ENCODE assay signal across 21 cellular contexts in the genomic region with DNA sequence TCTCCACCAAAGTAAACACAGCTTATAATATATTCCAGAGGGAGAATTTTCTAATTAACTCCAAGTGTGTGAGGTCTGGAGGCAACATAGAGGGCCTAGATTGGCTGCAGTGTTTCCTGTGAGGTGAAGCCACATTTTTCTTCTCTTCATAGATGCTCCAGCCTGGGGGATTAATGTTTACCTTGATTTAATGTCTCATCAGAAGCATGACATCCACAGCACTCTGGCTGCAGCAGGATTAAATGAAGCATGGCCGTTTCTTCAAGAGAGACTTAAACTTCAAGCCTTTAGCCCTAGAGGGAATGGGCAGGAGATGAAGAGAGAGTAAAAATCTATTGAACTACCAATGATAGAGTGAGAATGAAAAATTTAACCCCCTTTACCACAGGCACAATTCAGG.
"Had no signal": no experiment of that assay in that cellular context is flagged by ENCODE, and none has a peak within 500 bp of the region (broad histone marks: within the 10 kb centered on the region; RNA-seq: fewer than 3 reads in every experiment).

No MANE protein-coding gene starts in this region.

- H3K4me3 ChIP-seq: adrenal gland, hepatocyte, spleen, thoracic aorta, vagina had no signal

- H3K27me3 ChIP-seq: adrenal gland, hepatocyte, spleen, vagina had no signal

- H2AFZ ChIP-seq: hepatocyte had no signal

- DNase-seq: activated CD4-positive, alpha-beta T cell treated with anti-CD3 and anti-CD28 coated beads, Interleukin-2, amount 50 U/mL, for 4 hours; activated CD8-positive, alpha-beta memory T cell treated with anti-CD3 and anti-CD28 coated beads, Interleukin-2, amount 50 U/mL, for 48 hours; activated naive CD4-positive, alpha-beta T cell; activated T-cell treated with anti-CD3 and anti-CD28 coated beads, Interleukin-2, amount 50 U/mL, for 4 hours; adrenal gland; central memory CD4-positive, alpha-beta T cell; dermis blood vessel endothelial cell; effector CD8-positive, alpha-beta T cell; foreskin melanocyte; glutamatergic neuron; immature natural killer cell; mesenchymal stem cell; nephron progenitor cell; posterior cingulate gyrus; spleen; stimulated activated CD4-positive, alpha-beta T cell treated with anti-CD3 and anti-CD28 coated beads, Interleukin-4, amount 100 ng/mL, for 24 hours; stimulated activated naive CD4-positive, alpha-beta T cell treated with Interleukin-2 at 50 U/mL for 16 hours; T-helper 9 cell had no signal

- H3K27ac ChIP-seq: adrenal gland, hepatocyte, spleen, thoracic aorta, vagina had no signal

- H3K9me3 ChIP-seq: adrenal gland, spleen, thoracic aorta, vagina had no signal

- H3K36me3 ChIP-seq: adrenal gland, spleen, thoracic aorta, vagina had no signal
